ENCODE assay signal across 13 cellular contexts in the genomic region with DNA sequence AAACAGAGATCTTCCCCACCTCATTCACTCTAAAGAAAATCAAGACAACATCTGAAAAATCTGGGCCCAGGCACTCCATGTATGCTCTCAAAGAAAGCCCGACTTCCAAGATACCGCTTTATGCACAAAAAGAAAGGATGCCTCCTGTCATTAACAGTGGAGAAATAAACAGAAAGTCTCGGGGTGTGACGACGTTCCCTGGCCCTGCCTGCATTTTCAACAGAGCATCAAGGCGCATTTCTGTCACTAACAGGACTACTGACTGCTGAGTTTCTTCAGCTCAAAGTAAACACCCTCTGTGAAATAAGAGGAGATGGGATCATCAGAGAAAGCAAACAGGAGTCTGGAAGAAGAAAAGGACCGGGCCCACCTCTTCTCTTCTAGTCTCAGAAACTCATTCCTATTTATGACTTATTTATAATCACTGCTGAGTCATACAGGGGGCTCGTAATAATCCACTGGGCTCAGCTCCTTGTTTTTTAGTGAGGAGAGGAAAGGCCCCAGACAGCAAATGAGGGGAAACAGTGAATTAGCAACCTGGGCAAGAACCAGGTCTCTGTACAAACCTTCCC.
A peak's percentile ranks its signal among the peaks of the same experiment; 100 is the strongest.
DNase-seq lines count a peak whose midpoint lies in the region; ATAC-seq and TF ChIP-seq lines count a peak whose summit lies in the region.
"Had no signal": no experiment of that assay in that cellular context is flagged by ENCODE, and none has a peak within 500 bp of the region (broad histone marks: within the 10 kb centered on the region; RNA-seq: fewer than 3 reads in every experiment).

No MANE protein-coding gene starts in this region.

- peaks cover 67% of the 10 kb centered on the region for H3K36me3 Mint-ChIP-seq in brain

- ATAC-seq in left ventricle myocardium superior (no peak), GM21423 (IDR thresholded peaks at IDR 0.05; ENCODE audit: unreplicated experiment) (no peak)
- ATAC-seq: effector memory CD8-positive, alpha-beta T cell had no signal

- H3K9me3 ChIP-seq in left ventricle myocardium inferior (replicated peaks) (no peaks in the 10 kb centered on the region), vagina (no peaks in the 10 kb centered on the region)

- H3K27me3 ChIP-seq in left ventricle myocardium inferior (ENCODE audit: low read depth) (no peaks in the 10 kb centered on the region), vagina (no peaks in the 10 kb centered on the region)

- peaks cover 19% of the 10 kb centered on the region for H3K4me1 Mint-ChIP-seq in brain

- no peaks in the 10 kb centered on the region for H3K9me3 Mint-ChIP-seq in brain
- H3K9me3 Mint-ChIP-seq: activated CD4-positive, alpha-beta T cell treated with anti-CD3 and anti-CD28 coated beads, Interleukin-2, amount 10 ng/mL, durations not matched to agents 7 days and 5 days; activated naive CD4-positive, alpha-beta T cell treated with anti-CD3 and anti-CD28 coated beads, Interleukin-2, amount 50 U/mL, for 24 hours; effector memory CD8-positive, alpha-beta T cell; nephron had no signal

- no peak for TF ChIP-seq POLR2A in vagina (IDR thresholded peaks at IDR 0.05)

- TF ChIP-seq CTCF in left ventricle myocardium inferior (IDR thresholded peaks at IDR 0.05; ENCODE audit: borderline replicate concordance) (no peak), brain (conservative IDR thresholded peaks at IDR 0.05) (no peak), vagina (IDR thresholded peaks at IDR 0.05) (no peak)

- H3K4me1 ChIP-seq in left ventricle myocardium inferior (peaks cover 69% of the 10 kb centered on the region), vagina (no peaks in the 10 kb centered on the region)

- H3K4me3 ChIP-seq in left ventricle myocardium inferior, result no peak overlapping the region
- no peak overlapping the region for H3K4me3 ChIP-seq in vagina

- no peak overlapping the region for H3K4me3 Mint-ChIP-seq in brain
- H3K4me3 Mint-ChIP-seq: activated CD4-positive, alpha-beta T cell treated with anti-CD3 and anti-CD28 coated beads, Interleukin-2, amount 10 ng/mL, durations not matched to agents 7 days and 5 days; activated naive CD4-positive, alpha-beta T cell treated with anti-CD3 and anti-CD28 coated beads, Interleukin-2, amount 50 U/mL, for 24 hours; effector memory CD8-positive, alpha-beta T cell; nephron had no signal

- intact Hi-C loops in left ventricle myocardium inferior (cut with micrococcal nuclease), result no loop called here
- intact Hi-C loops in left ventricle myocardium superior (cut with micrococcal nuclease), result no loop called here
- intact Hi-C loops in vagina (cut with DNase I), result no loop called here

- no peak for DNase-seq in left ventricle myocardium inferior
- DNase-seq in left ventricle myocardium superior, result no peak
- peak; percentile 66 for DNase-seq in iris pigment epithelial cell (ENCODE audit: low read depth)
- DNase-seq in vagina (ENCODE audit: extremely low spot score in 2 of 2), result no peak
- no peak for DNase-seq in NCI-H82 treated with DMSO at 0.1 percent for 48 hours (lab: John Stamatoyannopoulos, UW; ENCODE audit: unreplicated experiment)
- no peak for DNase-seq in DMS114 treated with DMSO at 0.1 percent for 48 hours (lab: John Stamatoyannopoulos, UW; ENCODE audit: unreplicated experiment)
- DNase-seq: activated CD4-positive, alpha-beta T cell treated with anti-CD3 and anti-CD28 coated beads, Interleukin-2, amount 10 ng/mL, durations not matched to agents 7 days and 5 days; effector memory CD8-positive, alpha-beta T cell; NCI-H510A had no signal

- H3K27me3 Mint-ChIP-seq in brain, result no peaks in the 10 kb centered on the region
- H3K27me3 Mint-ChIP-seq: activated CD4-positive, alpha-beta T cell treated with anti-CD3 and anti-CD28 coated beads, Interleukin-2, amount 10 ng/mL, durations not matched to agents 7 days and 5 days; activated naive CD4-positive, alpha-beta T cell treated with anti-CD3 and anti-CD28 coated beads, Interleukin-2, amount 50 U/mL, for 24 hours; effector memory CD8-positive, alpha-beta T cell had no signal

- H3K27ac ChIP-seq in left ventricle myocardium inferior (replicated peaks), result peak overlapping the region; percentile 79
- H3K27ac ChIP-seq in vagina, result peak overlapping the region; percentile 56

- peaks cover 22% of the 10 kb centered on the region for H3K36me3 ChIP-seq in left ventricle myocardium inferior
- peaks cover 0 to 24% of the 10 kb centered on the region in 2 donors for H3K36me3 ChIP-seq in vagina

- peak overlapping the region in 4 of 5 experiments; percentile 40 to 95 (median 88) for H3K27ac Mint-ChIP-seq in brain
- H3K27ac Mint-ChIP-seq: activated CD4-positive, alpha-beta T cell treated with anti-CD3 and anti-CD28 coated beads, Interleukin-2, amount 10 ng/mL, durations not matched to agents 7 days and 5 days; activated naive CD4-positive, alpha-beta T cell treated with anti-CD3 and anti-CD28 coated beads, Interleukin-2, amount 50 U/mL, for 24 hours had no signal
